Comparison of ENCODE assay signal across 1 cellular context in the genomic region with DNA sequence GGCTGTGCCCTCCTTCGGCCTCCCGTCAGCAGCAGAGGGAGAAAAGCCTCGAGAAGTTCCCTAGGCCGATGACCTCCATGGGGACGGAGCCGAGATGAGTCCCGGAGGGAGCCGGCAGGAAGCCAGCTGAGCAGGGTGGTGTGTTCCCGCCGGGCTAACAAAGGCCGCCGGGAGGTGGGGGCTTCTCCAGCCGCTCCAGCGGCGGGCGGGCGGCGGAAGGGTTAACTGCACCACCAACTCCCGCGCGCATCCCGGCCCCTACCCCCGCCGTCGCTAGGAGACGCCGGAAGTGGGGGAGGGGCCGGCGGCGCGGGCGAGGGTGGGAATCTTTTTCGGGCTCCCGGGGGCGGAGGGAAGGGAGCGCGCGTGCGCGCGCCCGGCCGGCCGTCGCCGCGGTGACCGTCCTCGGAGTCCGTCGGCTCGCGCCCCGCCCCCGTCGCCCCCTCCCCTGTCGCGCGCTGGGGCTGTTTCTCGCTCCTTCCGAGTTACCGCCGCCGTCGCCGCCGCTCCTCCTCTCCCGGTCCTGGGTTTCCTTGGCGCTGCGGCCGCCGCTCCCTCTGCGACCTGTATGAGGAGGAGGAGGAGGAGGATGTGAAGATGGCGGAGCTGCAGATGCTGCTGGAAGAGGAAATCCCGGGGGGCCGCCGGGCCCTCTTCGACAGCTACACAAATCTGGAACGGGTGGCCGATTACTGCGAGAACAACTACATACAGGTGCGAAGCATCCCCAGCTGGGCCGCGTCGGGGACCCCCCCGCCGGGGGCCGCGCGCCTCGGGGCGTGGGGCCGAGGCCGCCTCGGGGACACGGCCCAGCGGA.
TF ChIP-seq lines count a peak whose summit lies in the region.

ABI2 (plus strand) TSS at position 477 of the 817 bp plus-strand sequence; CDS start at position 598, 121 bp downstream.

TF ChIP-seq in HepG2, 621 proteins besides CTCF, POLR2A, EP300 and RAD21 (continued from another document and continues in another):
- TF ChIP-seq HBP1 (CRISPR knock-in tag; IDR thresholded peaks at IDR 0.05; ENCODE audit: low read depth) (peak; percentile 54; the same call in 1 of the 2 replicates), MYC (CRISPR knock-in tag; IDR thresholded peaks at IDR 0.05; ENCODE audit: borderline replicate concordance) (peak; percentile 69; the same call in 1 of the 2 replicates), ZNF709 (CRISPR knock-in tag; IDR thresholded peaks at IDR 0.05) (peak; percentile 85; the same call in 1 of the 2 replicates), TBX2 (CRISPR knock-in tag; IDR thresholded peaks at IDR 0.05; ENCODE audit: borderline replicate concordance) (peak; percentile 91), ZBTB7B (CRISPR knock-in tag; IDR thresholded peaks at IDR 0.05) (peak; percentile 95), REPIN1 (CRISPR knock-in tag; IDR thresholded peaks at IDR 0.05; ENCODE audit: borderline replicate concordance, low read depth) (peak; percentile 94; the same call in 1 of the 2 replicates), XRCC5 (optimal IDR thresholded peaks at IDR 0.05; ENCODE audit: low read length) (peak; percentile 57), NCOA1 (CRISPR knock-in tag; IDR thresholded peaks at IDR 0.05) (peak; percentile 73), ZFP37 (CRISPR knock-in tag; IDR thresholded peaks at IDR 0.05; ENCODE audit: borderline replicate concordance) (peak; percentile 72; the same call in 1 of the 2 replicates), SSRP1 (CRISPR knock-in tag; IDR thresholded peaks at IDR 0.05) (0 out of 2 replicates have a peak, but pooled peaks have one; percentile 36), MLX (CRISPR knock-in tag; IDR thresholded peaks at IDR 0.05) (0 out of 2 replicates have a peak, but pooled peaks have one; percentile 22), MEF2D (CRISPR knock-in tag; IDR thresholded peaks at IDR 0.05) (no peak; the same call in 1 of the 2 replicates), ZBTB34 (CRISPR knock-in tag; IDR thresholded peaks at IDR 0.05) (peak; percentile 79; the same call in 1 of the 2 replicates), MAF1 (CRISPR knock-in tag; IDR thresholded peaks at IDR 0.05; ENCODE audit: borderline replicate concordance) (peak; percentile 75; the same call in 1 of the 2 replicates), ZNF639 (CRISPR knock-in tag; conservative IDR thresholded peaks at IDR 0.05) (peak; percentile 67; the same call in 1 of the 2 replicates), NONO (IDR thresholded peaks at IDR 0.05) (no peak), NONO (CRISPR knock-in tag; conservative IDR thresholded peaks at IDR 0.05) (peak; percentile 96), ZNF34 (CRISPR knock-in tag; IDR thresholded peaks at IDR 0.05; ENCODE audit: borderline replicate concordance) (peak; percentile 57; the same call in 1 of the 2 replicates), ZNF276 (CRISPR knock-in tag; IDR thresholded peaks at IDR 0.05; ENCODE audit: low read depth) (no peak), ZNF678 (CRISPR knock-in tag; IDR thresholded peaks at IDR 0.05) (peak; percentile 70; the same call in 1 of the 2 replicates), ZNF234 (CRISPR knock-in tag; conservative IDR thresholded peaks at IDR 0.05) (no peak; the same call in 1 of the 2 replicates), ATAD3A (CRISPR knock-in tag; IDR thresholded peaks at IDR 0.05) (no peak; the same call in 1 of the 2 replicates), SIN3A (IDR thresholded peaks at IDR 0.05; ENCODE audit: borderline replicate concordance, low read depth, low read length) (peak; percentile 93; the same call in 1 of the 2 replicates), SOX6 (IDR thresholded peaks at IDR 0.05) (no peak), SOX6 (CRISPR knock-in tag; IDR thresholded peaks at IDR 0.05) (peak; percentile 80), IRF2 (CRISPR knock-in tag; IDR thresholded peaks at IDR 0.05) (0 out of 2 replicates have a peak, but pooled peaks have one; percentile 59), HNF4A (CRISPR knock-in tag; IDR thresholded peaks at IDR 0.05) (peak; percentile 34; the same call in 1 of the 2 replicates), JDP2 (CRISPR knock-in tag; IDR thresholded peaks at IDR 0.05; ENCODE audit: borderline replicate concordance) (peak; percentile 63; the same call in 1 of the 2 replicates), SAP130 (CRISPR knock-in tag; IDR thresholded peaks at IDR 0.05; ENCODE audit: low read depth) (peak; percentile 84), ZNF343 (CRISPR knock-in tag; IDR thresholded peaks at IDR 0.05) (peak; percentile 94; the same call in 1 of the 2 replicates), ZNF773 (CRISPR knock-in tag; IDR thresholded peaks at IDR 0.05; ENCODE audit: borderline replicate concordance) (no peak; the same call in 1 of the 2 replicates), BCL6 (CRISPR knock-in tag; IDR thresholded peaks at IDR 0.05) (peak; percentile 59; the same call in 1 of the 2 replicates), SP1 (IDR thresholded peaks at IDR 0.05) (no peak), SP1 (CRISPR knock-in tag; IDR thresholded peaks at IDR 0.05) (peak; percentile 16; the same call in 1 of the 2 replicates), ZFX (CRISPR knock-in tag; IDR thresholded peaks at IDR 0.05; ENCODE audit: low read depth) (peak; percentile 77), GFI1 (CRISPR knock-in tag; IDR thresholded peaks at IDR 0.05; ENCODE audit: borderline replicate concordance) (peak; percentile 77; the same call in 1 of the 2 replicates), SATB2 (CRISPR knock-in tag; IDR thresholded peaks at IDR 0.05) (0 out of 2 replicates have a peak, but pooled peaks have one; percentile 66), MAX (IDR thresholded peaks at IDR 0.05) (peak; percentile 62), NFIC (IDR thresholded peaks at IDR 0.05; ENCODE audit: low read length) (no peak)
- TF ChIP-seq, protein P1, sequence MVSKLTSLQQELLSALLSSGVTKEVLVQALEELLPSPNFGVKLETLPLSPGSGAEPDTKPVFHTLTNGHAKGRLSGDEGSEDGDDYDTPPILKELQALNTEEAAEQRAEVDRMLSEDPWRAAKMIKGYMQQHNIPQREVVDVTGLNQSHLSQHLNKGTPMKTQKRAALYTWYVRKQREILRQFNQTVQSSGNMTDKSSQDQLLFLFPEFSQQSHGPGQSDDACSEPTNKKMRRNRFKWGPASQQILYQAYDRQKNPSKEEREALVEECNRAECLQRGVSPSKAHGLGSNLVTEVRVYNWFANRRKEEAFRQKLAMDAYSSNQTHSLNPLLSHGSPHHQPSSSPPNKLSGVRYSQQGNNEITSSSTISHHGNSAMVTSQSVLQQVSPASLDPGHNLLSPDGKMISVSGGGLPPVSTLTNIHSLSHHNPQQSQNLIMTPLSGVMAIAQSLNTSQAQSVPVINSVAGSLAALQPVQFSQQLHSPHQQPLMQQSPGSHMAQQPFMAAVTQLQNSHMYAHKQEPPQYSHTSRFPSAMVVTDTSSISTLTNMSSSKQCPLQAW (CRISPR knock-in tag; IDR thresholded peaks at IDR 0.05), result peak; percentile 66
- TF ChIP-seq, protein P2, sequence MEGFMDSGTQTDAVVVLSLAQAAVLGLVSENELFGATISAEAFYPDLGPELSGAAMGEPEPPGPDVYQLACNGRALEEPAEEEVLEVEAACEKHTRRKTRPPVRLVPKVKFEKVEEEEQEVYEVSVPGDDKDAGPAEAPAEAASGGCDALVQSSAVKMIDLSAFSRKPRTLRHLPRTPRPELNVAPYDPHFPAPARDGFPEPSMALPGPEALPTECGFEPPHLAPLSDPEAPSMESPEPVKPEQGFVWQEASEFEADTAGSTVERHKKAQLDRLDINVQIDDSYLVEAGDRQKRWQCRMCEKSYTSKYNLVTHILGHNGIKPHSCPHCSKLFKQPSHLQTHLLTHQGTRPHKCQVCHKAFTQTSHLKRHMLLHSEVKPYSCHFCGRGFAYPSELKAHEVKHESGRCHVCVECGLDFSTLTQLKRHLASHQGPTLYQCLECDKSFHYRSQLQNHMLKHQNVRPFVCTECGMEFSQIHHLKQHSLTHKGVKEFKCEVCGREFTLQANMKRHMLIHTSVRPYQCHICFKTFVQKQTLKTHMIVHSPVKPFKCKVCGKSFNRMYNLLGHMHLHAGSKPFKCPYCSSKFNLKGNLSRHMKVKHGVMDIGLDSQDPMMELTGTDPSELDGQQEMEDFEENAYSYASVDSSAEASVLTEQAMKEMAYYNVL (CRISPR knock-in tag; IDR thresholded peaks at IDR 0.05; ENCODE audit: borderline replicate concordance), result 0 out of 2 replicates have a peak, but pooled peaks have one; percentile 10
- TF ChIP-seq, protein P3, sequence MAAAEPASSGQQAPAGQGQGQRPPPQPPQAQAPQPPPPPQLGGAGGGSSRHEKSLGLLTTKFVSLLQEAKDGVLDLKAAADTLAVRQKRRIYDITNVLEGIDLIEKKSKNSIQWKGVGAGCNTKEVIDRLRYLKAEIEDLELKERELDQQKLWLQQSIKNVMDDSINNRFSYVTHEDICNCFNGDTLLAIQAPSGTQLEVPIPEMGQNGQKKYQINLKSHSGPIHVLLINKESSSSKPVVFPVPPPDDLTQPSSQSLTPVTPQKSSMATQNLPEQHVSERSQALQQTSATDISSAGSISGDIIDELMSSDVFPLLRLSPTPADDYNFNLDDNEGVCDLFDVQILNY (CRISPR knock-in tag; conservative IDR thresholded peaks at IDR 0.05), result peak; percentile 75; the same call in 1 of the 2 replicates
- TF ChIP-seq, protein P4, sequence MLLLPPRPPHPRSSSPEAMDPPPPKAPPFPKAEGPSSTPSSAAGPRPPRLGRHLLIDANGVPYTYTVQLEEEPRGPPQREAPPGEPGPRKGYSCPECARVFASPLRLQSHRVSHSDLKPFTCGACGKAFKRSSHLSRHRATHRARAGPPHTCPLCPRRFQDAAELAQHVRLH (CRISPR knock-in tag; IDR thresholded peaks at IDR 0.05; ENCODE audit: borderline replicate concordance, low read depth), result peak; percentile 83
